In the genomic region with DNA sequence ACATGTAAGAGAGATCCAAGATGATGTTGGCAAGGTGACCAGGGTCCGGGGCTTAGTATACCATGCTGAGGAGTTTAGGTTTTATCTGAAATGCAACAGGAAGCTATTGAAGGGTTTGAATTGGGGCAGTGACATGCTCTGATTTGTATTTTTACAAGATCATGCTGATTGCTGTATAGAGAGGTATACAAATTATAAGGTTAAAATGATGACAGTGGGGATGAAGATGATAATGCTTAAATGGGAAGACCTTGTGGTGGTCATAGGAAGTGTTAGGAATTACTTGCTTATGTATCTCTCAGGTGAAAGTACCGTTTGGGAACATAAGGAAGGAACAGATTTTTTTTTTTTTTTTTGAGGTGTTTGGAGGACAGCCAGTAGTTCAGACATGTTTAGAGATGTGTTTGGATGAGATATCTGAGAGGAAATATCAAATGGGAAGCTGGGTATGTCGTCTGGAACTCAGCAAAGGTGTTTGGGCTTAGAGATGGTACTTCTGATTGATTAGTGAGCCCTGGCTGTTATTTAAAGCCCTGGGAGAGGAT, we compare ENCODE assay signal across 19 cellular contexts.
"Had no signal": no experiment of that assay in that cellular context is flagged by ENCODE, and none has a peak within 500 bp of the region (broad histone marks: within the 10 kb centered on the region; RNA-seq: fewer than 3 reads in every experiment).

No MANE protein-coding gene starts in this region.

- H3K27ac Mint-ChIP-seq: activated CD4-positive, alpha-beta T cell treated with anti-CD3 and anti-CD28 coated beads for 36 hours; activated CD8-positive, alpha-beta memory T cell treated with anti-CD3 and anti-CD28 coated beads, Interleukin-2, amount 10 ng/mL, durations not matched to agents 7 days and 5 days; activated naive CD8-positive, alpha-beta T cell treated with anti-CD3 and anti-CD28 coated beads, Interleukin-2, amount 50 U/mL, for 24 hours; activated T-helper 2 cell treated with anti-CD3 and anti-CD28 coated beads, Interferon-gamma antibody, Interleukin-2, Interleukin-4, amounts not matched to agents 10 μg/mL and 5 μg/mL and 100 μg/mL, durations not matched to agents 14 hours and 24 hours and 36 hours; naive thymus-derived CD8-positive, alpha-beta T cell had no signal

- H3K27me3 ChIP-seq: gastroesophageal sphincter, heart left ventricle, ovary, transverse colon had no signal

- DNase-seq: activated CD4-positive, alpha-beta T cell treated with anti-CD3 and anti-CD28 coated beads for 36 hours; activated CD4-positive, alpha-beta T cell treated with anti-CD3 and anti-CD28 coated beads, Interleukin-2, amount 50 U/mL, for 48 hours; activated CD8-positive, alpha-beta memory T cell treated with anti-CD3 and anti-CD28 coated beads, Interleukin-2, amount 10 ng/mL, durations not matched to agents 7 days and 5 days; activated naive CD4-positive, alpha-beta T cell treated with Interleukin-2 at 50 U/mL for 16 hours; activated naive CD8-positive, alpha-beta T cell treated with anti-CD3 and anti-CD28 coated beads, Interleukin-2, amount 50 U/mL, for 24 hours; activated T-cell treated with anti-CD3 and anti-CD28 coated beads, Interleukin-2, amount 50 U/mL, for 1 hour; anterior cingulate cortex; heart left ventricle; lower lobe of right lung; naive thymus-derived CD8-positive, alpha-beta T cell; ovary; psoas muscle; right cardiac atrium; stimulated activated naive CD8-positive, alpha-beta T cell treated with anti-CD3 and anti-CD28 coated beads, Interleukin-15, Interleukin-2, amounts not matched to agents 100 U/mL and 50 U/mL, for 24 hours; T-helper 2 cell; transverse colon had no signal

- H3K27ac ChIP-seq: coronary artery, gastroesophageal sphincter, lower lobe of right lung, ovary, psoas muscle had no signal

- H3K9me3 Mint-ChIP-seq: activated naive CD8-positive, alpha-beta T cell treated with anti-CD3 and anti-CD28 coated beads, Interleukin-2, amount 50 U/mL, for 24 hours; activated T-helper 2 cell treated with anti-CD3 and anti-CD28 coated beads, Interferon-gamma antibody, Interleukin-2, Interleukin-4, amounts not matched to agents 10 μg/mL and 5 μg/mL and 100 μg/mL, durations not matched to agents 14 hours and 24 hours and 36 hours; naive thymus-derived CD8-positive, alpha-beta T cell had no signal

- H3K36me3 ChIP-seq: gastroesophageal sphincter, heart left ventricle, lower lobe of right lung, ovary, transverse colon had no signal

- H3K27me3 Mint-ChIP-seq: activated CD4-positive, alpha-beta T cell treated with anti-CD3 and anti-CD28 coated beads for 36 hours; activated CD8-positive, alpha-beta memory T cell treated with anti-CD3 and anti-CD28 coated beads, Interleukin-2, amount 10 ng/mL, durations not matched to agents 7 days and 5 days; activated naive CD8-positive, alpha-beta T cell treated with anti-CD3 and anti-CD28 coated beads, Interleukin-2, amount 50 U/mL, for 24 hours; naive thymus-derived CD8-positive, alpha-beta T cell had no signal

- H3K9me3 ChIP-seq: gastroesophageal sphincter, heart left ventricle, lower lobe of right lung, ovary, psoas muscle, transverse colon had no signal

- ATAC-seq: activated CD4-positive, alpha-beta T cell treated with anti-CD3 and anti-CD28 coated beads for 36 hours; activated CD8-positive, alpha-beta memory T cell treated with anti-CD3 and anti-CD28 coated beads, Interleukin-2, amount 10 ng/mL, durations not matched to agents 7 days and 5 days; activated naive CD8-positive, alpha-beta T cell treated with anti-CD3 and anti-CD28 coated beads, Interleukin-2, amount 50 U/mL, for 24 hours; gastroesophageal sphincter; naive thymus-derived CD8-positive, alpha-beta T cell; psoas muscle; right cardiac atrium; stimulated activated naive CD8-positive, alpha-beta T cell treated with anti-CD3 and anti-CD28 coated beads, Interleukin-15, Interleukin-2, amounts not matched to agents 100 U/mL and 50 U/mL, for 24 hours had no signal

- H3K4me3 Mint-ChIP-seq: activated CD4-positive, alpha-beta T cell treated with anti-CD3 and anti-CD28 coated beads for 36 hours; activated CD8-positive, alpha-beta memory T cell treated with anti-CD3 and anti-CD28 coated beads, Interleukin-2, amount 10 ng/mL, durations not matched to agents 7 days and 5 days; activated naive CD8-positive, alpha-beta T cell treated with anti-CD3 and anti-CD28 coated beads, Interleukin-2, amount 50 U/mL, for 24 hours; naive thymus-derived CD8-positive, alpha-beta T cell had no signal

- H3K36me3 Mint-ChIP-seq: activated CD8-positive, alpha-beta memory T cell treated with anti-CD3 and anti-CD28 coated beads, Interleukin-2, amount 10 ng/mL, durations not matched to agents 7 days and 5 days; naive thymus-derived CD8-positive, alpha-beta T cell had no signal

- H3K4me3 ChIP-seq: coronary artery, gastroesophageal sphincter, lower lobe of right lung, ovary, transverse colon had no signal
